ENCODE assay signal across 8 cellular contexts in the genomic region with DNA sequence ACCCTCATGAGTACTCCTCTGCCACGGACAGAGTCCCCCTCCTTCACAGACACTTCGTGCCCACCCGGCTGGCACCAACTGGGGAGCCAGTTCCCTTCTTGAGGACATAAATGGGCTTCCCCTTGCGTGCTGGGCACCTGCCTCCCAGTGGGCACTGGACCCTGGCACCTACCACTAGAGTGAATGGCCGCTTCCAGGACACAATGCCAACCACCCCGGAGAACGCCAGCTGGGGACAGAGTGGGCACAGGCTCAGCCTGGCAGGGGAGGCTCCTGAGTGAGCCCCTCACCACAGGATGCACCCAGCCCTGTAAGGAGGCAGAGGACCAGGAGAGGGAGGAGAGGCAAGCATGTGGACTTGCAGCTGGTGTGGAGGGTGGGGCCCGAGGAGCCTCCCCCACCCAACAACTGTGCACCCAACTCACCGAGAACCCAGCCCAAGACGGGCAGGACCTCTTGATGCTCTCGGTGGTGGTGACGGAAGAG. TPM values are rescaled to one million over a fixed set of nuclear protein-coding genes. Genes with fewer than 3 reads are reported as not detected.
A peak's percentile ranks its signal among the peaks of the same experiment; 100 is the strongest.
DNase-seq lines count a peak whose midpoint lies in the region; ATAC-seq and TF ChIP-seq lines count a peak whose summit lies in the region.

No MANE protein-coding gene starts in this region.

- no peak for TF ChIP-seq CTCF in brain microvascular endothelial cell (IDR thresholded peaks at IDR 0.05; ENCODE audit: low read depth, low read length, missing control alignments)

- H3K27ac Mint-ChIP-seq in stimulated activated naive CD8-positive, alpha-beta T cell treated with anti-CD3 and anti-CD28 coated beads, Interleukin-15, Interleukin-2, amounts not matched to agents 100 ng/mL and 50 ng/mL, for 24 hours = peak overlapping the region; percentile 72

- H3K9me3 Mint-ChIP-seq in stimulated activated naive CD8-positive, alpha-beta T cell treated with anti-CD3 and anti-CD28 coated beads, Interleukin-15, Interleukin-2, amounts not matched to agents 100 ng/mL and 50 ng/mL, for 24 hours = no peaks in the 10 kb centered on the region

- H3K9me3 ChIP-seq in mesodermal cell (ENCODE audit: control insufficient read depth, low read length) = no peaks in the 10 kb centered on the region

- no peaks in the 10 kb centered on the region for H3K27me3 Mint-ChIP-seq in stimulated activated naive CD8-positive, alpha-beta T cell treated with anti-CD3 and anti-CD28 coated beads, Interleukin-15, Interleukin-2, amounts not matched to agents 100 ng/mL and 50 ng/mL, for 24 hours

- peaks cover 35% of the 10 kb centered on the region for H3K4me1 ChIP-seq in mesodermal cell (ENCODE audit: control insufficient read depth, insufficient read depth, low read length, poor library complexity, severe bottlenecking)

- no peak for ATAC-seq in stimulated activated naive CD8-positive, alpha-beta T cell treated with anti-CD3 and anti-CD28 coated beads, Interleukin-15, Interleukin-2, amounts not matched to agents 100 U/mL and 50 U/mL, for 24 hours

- H3K4me3 Mint-ChIP-seq in stimulated activated naive CD8-positive, alpha-beta T cell treated with anti-CD3 and anti-CD28 coated beads, Interleukin-15, Interleukin-2, amounts not matched to agents 100 ng/mL and 50 ng/mL, for 24 hours = peak overlapping the region; percentile 85

- H3K36me3 ChIP-seq in brain microvascular endothelial cell (replicated peaks) (peaks cover 5% of the 10 kb centered on the region), mesodermal cell (ENCODE audit: control insufficient read depth, insufficient read depth, low read length) (peaks cover 49% of the 10 kb centered on the region)

- H3K4me1 Mint-ChIP-seq in stimulated activated naive CD8-positive, alpha-beta T cell treated with anti-CD3 and anti-CD28 coated beads, Interleukin-15, Interleukin-2, amounts not matched to agents 100 ng/mL and 50 ng/mL, for 24 hours (ENCODE audit: low read depth) = peaks cover 33% of the 10 kb centered on the region

- WGBS in mesodermal cell (ENCODE audit: insufficient coverage in 2 of 2), 2 experiments = 81 to 87% methylated on average over 9 to 11 of the region's 12 CpGs

- in situ Hi-C loops in brain microvascular endothelial cell (cut with HindIII; ENCODE audit: low pct_ligation_motif_present, low sequenced_read_pairs) = no loop called here

- H3K27me3 ChIP-seq in brain microvascular endothelial cell (replicated peaks) = no peaks in the 10 kb centered on the region

- H3K27ac ChIP-seq in brain microvascular endothelial cell (no peak overlapping the region), mesodermal cell (ENCODE audit: low read depth, low read length, severe bottlenecking) (no peak overlapping the region)

- H3K4me3 ChIP-seq in brain microvascular endothelial cell (ENCODE audit: low read depth, low read length) = peak overlapping the region; percentile 74
- peak overlapping the region; percentile 65 for H3K4me3 ChIP-seq in mesodermal cell (ENCODE audit: extremely low read depth, insufficient read depth, low read length, poor library complexity, severe bottlenecking)

- DNase-seq in stimulated activated naive CD8-positive, alpha-beta T cell treated with anti-CD3 and anti-CD28 coated beads, Interleukin-15, Interleukin-2, amounts not matched to agents 100 U/mL and 50 U/mL, for 24 hours = no peak
- DNase-seq in brain microvascular endothelial cell (no peak), GM19238 (ENCODE audit: insufficient read length, low spot score) (no peak), ecto neural progenitor cell (ENCODE audit: low spot score) (no peak), mesenteric fat pad (ENCODE audit: low spot score) (no peak), NCI-H526 treated with DMSO at 0.1 percent for 48 hours (lab: John Stamatoyannopoulos, UW) (no peak)

- peaks cover 23% of the 10 kb centered on the region for H3K36me3 Mint-ChIP-seq in stimulated activated naive CD8-positive, alpha-beta T cell treated with anti-CD3 and anti-CD28 coated beads, Interleukin-15, Interleukin-2, amounts not matched to agents 100 ng/mL and 50 ng/mL, for 24 hours (ENCODE audit: low read depth)

RNA-seq across cellular contexts. Expression of a gene that starts 1.0 kb away (rescaled TPM):
- 62.6 TPM for polyA plus RNA-seq in mesodermal cell (2013, experiment 1 of 2)
- 54.7 TPM for polyA plus RNA-seq in mesodermal cell (2013, experiment 2 of 2)
- total RNA-seq in mesenteric fat pad = 25.2 TPM

RNA-seq across cellular contexts. Expression of a gene that starts 7.9 kb away (rescaled TPM):
- 66.3 TPM for polyA plus RNA-seq in mesodermal cell (2013, experiment 1 of 2)
- 54.7 TPM for polyA plus RNA-seq in mesodermal cell (2013, experiment 2 of 2)
- 69.7 TPM for total RNA-seq in mesenteric fat pad

RNA-seq across cellular contexts. Expression of a gene that starts 19.0 kb away (rescaled TPM):
- polyA plus RNA-seq in mesodermal cell (2013, experiment 1 of 2) = 59.9 TPM
- polyA plus RNA-seq in mesodermal cell (2013, experiment 2 of 2) = 59.1 TPM
- total RNA-seq in mesenteric fat pad = 34.7 TPM

RNA-seq across cellular contexts. Expression of a gene that starts 23.0 kb away (rescaled TPM):
- 7.9 TPM for polyA plus RNA-seq in mesodermal cell (2013, experiment 1 of 2)
- polyA plus RNA-seq in mesodermal cell (2013, experiment 2 of 2) = 5.0 TPM
- total RNA-seq in mesenteric fat pad = 3.3 TPM

RNA-seq across cellular contexts. Expression of a gene that starts 45.8 kb away (rescaled TPM):
- 56.6 TPM for polyA plus RNA-seq in mesodermal cell (2013, experiment 1 of 2)
- polyA plus RNA-seq in mesodermal cell (2013, experiment 2 of 2) = 41.7 TPM
- total RNA-seq in mesenteric fat pad = 40.0 TPM
